Comparison of ENCODE assay signal across 9 cellular contexts in genomic region chr2:20666364-20667150, GRCh38. TPM values are rescaled to one million over a fixed set of nuclear protein-coding genes. Genes with fewer than 3 reads are reported as not detected.
A peak's percentile ranks its signal among the peaks of the same experiment; 100 is the strongest.
DNase-seq lines count a peak whose midpoint lies in the region; ATAC-seq and TF ChIP-seq lines count a peak whose summit lies in the region.
"Had no signal": no experiment of that assay in that cellular context is flagged by ENCODE, and none has a peak within 500 bp of the region (broad histone marks: within the 10 kb centered on the region; RNA-seq: fewer than 3 reads in every experiment).

Gene GDF7, plus strand, starts transcription at chr2:20667144. Its CDS starts 96 bp downstream, at chr2:20667240.

- intact Hi-C loops in posterior vena cava (cut with DNase I) = loop anchor here (5.0 to 10.0 kb wide), 3 partner anchors 296 to 458 kb away; partner anchors contain the start of gene TDRD15 (in 1 of the 2)

- peaks cover 0 to 19% (median 9%) of the 10 kb centered on the region in 11 experiments; a peak in 7 of 22 replicates for H3K9me3 ChIP-seq in BLaER1 treated with 17β-estradiol and CSF1 and Interleukin-3, amounts not matched to agents 10 nM and 100 nM (replicated peaks in 1 of 11)

- H3K27ac ChIP-seq in BLaER1 treated with 17β-estradiol and CSF1 and Interleukin-3, amounts not matched to agents 10 nM and 100 nM = no peak within 1 kb of the TSS
- H3K27ac ChIP-seq: KMS-11 had no signal

- H3K4me1 ChIP-seq in BLaER1 treated with 17β-estradiol and CSF1 and Interleukin-3, amounts not matched to agents 10 nM and 100 nM = peaks cover 8 to 19% (median 16%) of the 10 kb centered on the region in 10 experiments; a peak in 18 of 20 replicates

- peak within 1 kb of the TSS in 7 of 11 experiments; percentile 0 to 50 (median 33); a peak in 10 of 22 replicates for H3K9ac ChIP-seq in BLaER1 treated with 17β-estradiol and CSF1 and Interleukin-3, amounts not matched to agents 10 nM and 100 nM
- H3K9ac ChIP-seq: KMS-11 had no signal

- ATAC-seq in GM21515 (IDR thresholded peaks at IDR 0.05; ENCODE audit: unreplicated experiment) (peak; percentile 36), HG02981 (IDR thresholded peaks at IDR 0.05; ENCODE audit: unreplicated experiment) (no peak), HG03342 (IDR thresholded peaks at IDR 0.05; ENCODE audit: unreplicated experiment) (no peak), HG02840 (IDR thresholded peaks at IDR 0.05; ENCODE audit: low FRiP score, unreplicated experiment) (no peak)

- peaks cover 0 to 75% (median 60%) of the 10 kb centered on the region in 11 experiments; a peak in 17 of 22 replicates for H4K20me1 ChIP-seq in BLaER1 treated with 17β-estradiol and CSF1 and Interleukin-3, amounts not matched to agents 10 nM and 100 nM

- no peak for TF ChIP-seq CTCF in WI38 (IDR thresholded peaks at IDR 0.05; ENCODE audit: low read depth, low read length)

- peaks cover 87 to 100% (median 100%) of the 10 kb centered on the region in 11 experiments for H3K27me3 ChIP-seq in BLaER1 treated with 17β-estradiol and CSF1 and Interleukin-3, amounts not matched to agents 10 nM and 100 nM

- H3K4me2 ChIP-seq in BLaER1 treated with 17β-estradiol and CSF1 and Interleukin-3, amounts not matched to agents 10 nM and 100 nM = peak within 1 kb of the TSS; percentile 83 to 94 (median 91)
- H3K4me2 ChIP-seq: KMS-11 had no signal

- H3K4me3 ChIP-seq in BLaER1 treated with 17β-estradiol and CSF1 and Interleukin-3, amounts not matched to agents 10 nM and 100 nM = peak within 1 kb of the TSS; percentile 49 to 72 (median 59)
- peak within 1 kb of the TSS; percentile 45 for H3K4me3 ChIP-seq in WI38 (ENCODE audit: low read depth, low read length)

- DNase-seq in germinal center (ENCODE audit: low spot score) = peak; percentile 62
- DNase-seq in posterior vena cava (ENCODE audit: low spot score) = peak; percentile 88

- no peaks in the 10 kb centered on the region for H3K36me3 ChIP-seq in BLaER1 treated with 17β-estradiol and CSF1 and Interleukin-3, amounts not matched to agents 10 nM and 100 nM

RNA-seq across cellular contexts. Expression of gene GDF7, which starts in this region (rescaled TPM):
- 1 to 10 TPM; 3.6 to 3.8 TPM for total RNA-seq in posterior vena cava
